Comparison of ENCODE assay signal across 1 cellular context in the genomic region with DNA sequence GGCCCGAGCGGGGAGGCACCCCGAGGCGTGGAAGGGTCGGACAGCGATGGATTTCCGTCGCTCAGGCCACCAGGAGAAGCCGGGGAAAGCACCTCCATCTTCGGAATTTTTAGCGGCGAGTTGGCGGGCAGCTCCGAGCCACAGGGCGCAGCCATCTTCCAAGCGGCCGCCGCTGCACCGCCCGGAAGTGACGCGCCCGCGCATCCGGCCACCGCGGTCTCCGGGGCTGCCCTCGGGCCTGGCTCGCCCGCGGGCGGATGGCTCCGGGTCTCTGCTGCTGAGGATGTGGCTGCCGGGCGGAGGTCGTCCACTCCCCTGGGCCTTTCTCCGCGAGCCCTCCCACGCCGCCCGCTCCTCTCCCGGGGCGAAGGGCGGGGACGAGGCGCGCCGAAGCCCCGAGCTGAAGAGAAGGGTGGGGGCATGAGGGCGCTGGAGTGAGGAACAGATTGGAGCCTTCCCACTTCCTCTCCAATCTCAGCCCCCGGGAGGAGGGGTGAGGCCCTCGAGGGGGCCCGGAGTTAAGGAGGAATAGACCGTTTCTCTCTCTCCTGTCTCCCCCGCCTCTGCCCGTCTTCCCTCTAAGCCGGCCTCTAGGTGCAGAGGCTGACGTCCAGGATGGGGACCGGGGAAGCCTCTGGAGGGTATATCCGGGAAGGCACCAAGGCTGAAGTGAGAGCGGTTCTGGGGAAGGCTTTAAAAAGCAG.
TF ChIP-seq lines count a peak whose summit lies in the region.

A gene (minus strand): TSS at position 181 of the 704 bp plus-strand sequence. CDS start 26 bp downstream, at position 155.

TF ChIP-seq in HepG2, 621 proteins besides CTCF, POLR2A, EP300 and RAD21 (continued from another document and continues in another):
- TF ChIP-seq, protein P1, sequence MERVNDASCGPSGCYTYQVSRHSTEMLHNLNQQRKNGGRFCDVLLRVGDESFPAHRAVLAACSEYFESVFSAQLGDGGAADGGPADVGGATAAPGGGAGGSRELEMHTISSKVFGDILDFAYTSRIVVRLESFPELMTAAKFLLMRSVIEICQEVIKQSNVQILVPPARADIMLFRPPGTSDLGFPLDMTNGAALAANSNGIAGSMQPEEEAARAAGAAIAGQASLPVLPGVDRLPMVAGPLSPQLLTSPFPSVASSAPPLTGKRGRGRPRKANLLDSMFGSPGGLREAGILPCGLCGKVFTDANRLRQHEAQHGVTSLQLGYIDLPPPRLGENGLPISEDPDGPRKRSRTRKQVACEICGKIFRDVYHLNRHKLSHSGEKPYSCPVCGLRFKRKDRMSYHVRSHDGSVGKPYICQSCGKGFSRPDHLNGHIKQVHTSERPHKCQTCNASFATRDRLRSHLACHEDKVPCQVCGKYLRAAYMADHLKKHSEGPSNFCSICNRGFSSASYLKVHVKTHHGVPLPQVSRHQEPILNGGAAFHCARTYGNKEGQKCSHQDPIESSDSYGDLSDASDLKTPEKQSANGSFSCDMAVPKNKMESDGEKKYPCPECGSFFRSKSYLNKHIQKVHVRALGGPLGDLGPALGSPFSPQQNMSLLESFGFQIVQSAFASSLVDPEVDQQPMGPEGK (CRISPR knock-in tag; IDR thresholded peaks at IDR 0.05): peak; percentile 78
- TF ChIP-seq ZNF816 (CRISPR knock-in tag; IDR thresholded peaks at IDR 0.05; ENCODE audit: borderline replicate concordance) (no peak; the same call in 1 of the 2 replicates), DPF2 (CRISPR knock-in tag; IDR thresholded peaks at IDR 0.05; ENCODE audit: borderline replicate concordance, low read depth) (no peak), ZNF629 (CRISPR knock-in tag; conservative IDR thresholded peaks at IDR 0.05) (no peak), GPN1 (CRISPR knock-in tag; IDR thresholded peaks at IDR 0.05; ENCODE audit: borderline replicate concordance) (0 out of 2 replicates have a peak, but pooled peaks have one; percentile 35), ZNF790 (CRISPR knock-in tag; IDR thresholded peaks at IDR 0.05; ENCODE audit: borderline replicate concordance) (peak; percentile 62; the same call in 1 of the 2 replicates), ZNF589 (CRISPR knock-in tag; conservative IDR thresholded peaks at IDR 0.05) (no peak), PHF8 (CRISPR knock-in tag; IDR thresholded peaks at IDR 0.05) (peak; percentile 99), SNAI1 (CRISPR knock-in tag; IDR thresholded peaks at IDR 0.05; ENCODE audit: borderline replicate concordance) (peak; percentile 83; the same call in 1 of the 2 replicates), ZNF431 (CRISPR knock-in tag; IDR thresholded peaks at IDR 0.05; ENCODE audit: borderline replicate concordance, low read depth) (peak; percentile 82; the same call in 1 of the 2 replicates), ZNF484 (CRISPR knock-in tag; IDR thresholded peaks at IDR 0.05; ENCODE audit: borderline replicate concordance, low read depth) (no peak), MED1 (CRISPR knock-in tag; IDR thresholded peaks at IDR 0.05) (peak; percentile 57), KLF13 (CRISPR knock-in tag; IDR thresholded peaks at IDR 0.05) (0 out of 2 replicates have a peak, but pooled peaks have one; percentile 31), GATAD2A (CRISPR knock-in tag; IDR thresholded peaks at IDR 0.05) (peak; percentile 52; the same call in 1 of the 2 replicates), ZNF552 (CRISPR knock-in tag; IDR thresholded peaks at IDR 0.05; ENCODE audit: borderline replicate concordance) (peak; percentile 53; the same call in 1 of the 2 replicates), ZNF616 (CRISPR knock-in tag; IDR thresholded peaks at IDR 0.05; ENCODE audit: low read depth) (0 out of 2 replicates have a peak, but pooled peaks have one; percentile 82), JUND (CRISPR knock-in tag; IDR thresholded peaks at IDR 0.05) (no peak; the same call in 1 of the 2 replicates), RBAK (CRISPR knock-in tag; IDR thresholded peaks at IDR 0.05) (no peak), ZBTB38 (CRISPR knock-in tag; IDR thresholded peaks at IDR 0.05) (peak; percentile 54), SP2 (CRISPR knock-in tag; IDR thresholded peaks at IDR 0.05) (peak; percentile 65), THAP11 (CRISPR knock-in tag; IDR thresholded peaks at IDR 0.05) (peak; percentile 78), ZNF674 (CRISPR knock-in tag; IDR thresholded peaks at IDR 0.05; ENCODE audit: low read depth) (peak; percentile 70; the same call in 1 of the 2 replicates), CHD2 (IDR thresholded peaks at IDR 0.05; ENCODE audit: low read depth, low read length) (no peak), ZNF282 (IDR thresholded peaks at IDR 0.05; ENCODE audit: partially characterized antibody) (no peak), ZMAT3 (CRISPR knock-in tag; conservative IDR thresholded peaks at IDR 0.05) (peak; percentile 83), ZZZ3 (CRISPR knock-in tag; IDR thresholded peaks at IDR 0.05; ENCODE audit: borderline replicate concordance) (peak; percentile 47; the same call in 1 of the 2 replicates), TCF7L2 (IDR thresholded peaks at IDR 0.05; ENCODE audit: low read depth, low read length) (no peak), HDAC1 (CRISPR knock-in tag; IDR thresholded peaks at IDR 0.05) (peak; percentile 65), KMT2A (CRISPR knock-in tag; IDR thresholded peaks at IDR 0.05) (peak; percentile 62; the same call in 1 of the 2 replicates), ZNF776 (CRISPR knock-in tag; IDR thresholded peaks at IDR 0.05) (peak; percentile 43; the same call in 1 of the 2 replicates), ZSCAN21 (CRISPR knock-in tag; IDR thresholded peaks at IDR 0.05; ENCODE audit: borderline replicate concordance) (peak; percentile 86; the same call in 1 of the 2 replicates), CBX5 (CRISPR knock-in tag; IDR thresholded peaks at IDR 0.05; ENCODE audit: borderline replicate concordance) (peak; percentile 20; the same call in 1 of the 2 replicates)
- TF ChIP-seq, protein P2, sequence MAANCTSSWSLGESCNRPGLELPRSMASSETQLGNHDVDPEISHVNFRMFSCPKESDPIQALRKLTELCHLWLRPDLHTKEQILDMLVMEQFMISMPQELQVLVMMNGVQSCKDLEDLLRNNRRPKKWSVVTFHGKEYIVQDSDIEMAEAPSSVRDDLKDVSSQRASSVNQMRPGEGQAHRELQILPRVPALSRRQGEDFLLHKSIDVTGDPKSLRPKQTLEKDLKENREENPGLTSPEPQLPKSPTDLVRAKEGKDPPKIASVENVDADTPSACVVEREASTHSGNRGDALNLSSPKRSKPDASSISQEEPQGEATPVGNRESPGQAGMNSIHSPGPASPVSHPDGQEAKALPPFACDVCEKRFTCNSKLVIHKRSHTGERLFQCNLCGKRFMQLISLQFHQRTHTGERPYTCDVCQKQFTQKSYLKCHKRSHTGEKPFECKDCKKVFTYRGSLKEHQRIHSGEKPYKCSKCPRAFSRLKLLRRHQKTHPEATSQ (CRISPR knock-in tag; IDR thresholded peaks at IDR 0.05; ENCODE audit: borderline replicate concordance): peak; percentile 36; the same call in 1 of the 2 replicates
- TF ChIP-seq, protein P3, sequence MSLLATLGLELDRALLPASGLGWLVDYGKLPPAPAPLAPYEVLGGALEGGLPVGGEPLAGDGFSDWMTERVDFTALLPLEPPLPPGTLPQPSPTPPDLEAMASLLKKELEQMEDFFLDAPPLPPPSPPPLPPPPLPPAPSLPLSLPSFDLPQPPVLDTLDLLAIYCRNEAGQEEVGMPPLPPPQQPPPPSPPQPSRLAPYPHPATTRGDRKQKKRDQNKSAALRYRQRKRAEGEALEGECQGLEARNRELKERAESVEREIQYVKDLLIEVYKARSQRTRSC (CRISPR knock-in tag; IDR thresholded peaks at IDR 0.05; ENCODE audit: low read depth): 0 out of 2 replicates have a peak, but pooled peaks have one; percentile 40
- TF ChIP-seq, protein P4, sequence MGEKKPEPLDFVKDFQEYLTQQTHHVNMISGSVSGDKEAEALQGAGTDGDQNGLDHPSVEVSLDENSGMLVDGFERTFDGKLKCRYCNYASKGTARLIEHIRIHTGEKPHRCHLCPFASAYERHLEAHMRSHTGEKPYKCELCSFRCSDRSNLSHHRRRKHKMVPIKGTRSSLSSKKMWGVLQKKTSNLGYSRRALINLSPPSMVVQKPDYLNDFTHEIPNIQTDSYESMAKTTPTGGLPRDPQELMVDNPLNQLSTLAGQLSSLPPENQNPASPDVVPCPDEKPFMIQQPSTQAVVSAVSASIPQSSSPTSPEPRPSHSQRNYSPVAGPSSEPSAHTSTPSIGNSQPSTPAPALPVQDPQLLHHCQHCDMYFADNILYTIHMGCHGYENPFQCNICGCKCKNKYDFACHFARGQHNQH (CRISPR knock-in tag; IDR thresholded peaks at IDR 0.05): peak; percentile 78
- TF ChIP-seq, protein P5, sequence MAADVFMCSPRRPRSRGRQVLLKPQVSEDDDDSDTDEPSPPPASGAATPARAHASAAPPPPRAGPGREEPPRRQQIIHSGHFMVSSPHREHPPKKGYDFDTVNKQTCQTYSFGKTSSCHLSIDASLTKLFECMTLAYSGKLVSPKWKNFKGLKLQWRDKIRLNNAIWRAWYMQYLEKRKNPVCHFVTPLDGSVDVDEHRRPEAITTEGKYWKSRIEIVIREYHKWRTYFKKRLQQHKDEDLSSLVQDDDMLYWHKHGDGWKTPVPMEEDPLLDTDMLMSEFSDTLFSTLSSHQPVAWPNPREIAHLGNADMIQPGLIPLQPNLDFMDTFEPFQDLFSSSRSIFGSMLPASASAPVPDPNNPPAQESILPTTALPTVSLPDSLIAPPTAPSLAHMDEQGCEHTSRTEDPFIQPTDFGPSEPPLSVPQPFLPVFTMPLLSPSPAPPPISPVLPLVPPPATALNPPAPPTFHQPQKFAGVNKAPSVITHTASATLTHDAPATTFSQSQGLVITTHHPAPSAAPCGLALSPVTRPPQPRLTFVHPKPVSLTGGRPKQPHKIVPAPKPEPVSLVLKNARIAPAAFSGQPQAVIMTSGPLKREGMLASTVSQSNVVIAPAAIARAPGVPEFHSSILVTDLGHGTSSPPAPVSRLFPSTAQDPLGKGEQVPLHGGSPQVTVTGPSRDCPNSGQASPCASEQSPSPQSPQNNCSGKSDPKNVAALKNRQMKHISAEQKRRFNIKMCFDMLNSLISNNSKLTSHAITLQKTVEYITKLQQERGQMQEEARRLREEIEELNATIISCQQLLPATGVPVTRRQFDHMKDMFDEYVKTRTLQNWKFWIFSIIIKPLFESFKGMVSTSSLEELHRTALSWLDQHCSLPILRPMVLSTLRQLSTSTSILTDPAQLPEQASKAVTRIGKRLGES (CRISPR knock-in tag; IDR thresholded peaks at IDR 0.05; ENCODE audit: borderline replicate concordance): no peak
- TF ChIP-seq, protein P6, sequence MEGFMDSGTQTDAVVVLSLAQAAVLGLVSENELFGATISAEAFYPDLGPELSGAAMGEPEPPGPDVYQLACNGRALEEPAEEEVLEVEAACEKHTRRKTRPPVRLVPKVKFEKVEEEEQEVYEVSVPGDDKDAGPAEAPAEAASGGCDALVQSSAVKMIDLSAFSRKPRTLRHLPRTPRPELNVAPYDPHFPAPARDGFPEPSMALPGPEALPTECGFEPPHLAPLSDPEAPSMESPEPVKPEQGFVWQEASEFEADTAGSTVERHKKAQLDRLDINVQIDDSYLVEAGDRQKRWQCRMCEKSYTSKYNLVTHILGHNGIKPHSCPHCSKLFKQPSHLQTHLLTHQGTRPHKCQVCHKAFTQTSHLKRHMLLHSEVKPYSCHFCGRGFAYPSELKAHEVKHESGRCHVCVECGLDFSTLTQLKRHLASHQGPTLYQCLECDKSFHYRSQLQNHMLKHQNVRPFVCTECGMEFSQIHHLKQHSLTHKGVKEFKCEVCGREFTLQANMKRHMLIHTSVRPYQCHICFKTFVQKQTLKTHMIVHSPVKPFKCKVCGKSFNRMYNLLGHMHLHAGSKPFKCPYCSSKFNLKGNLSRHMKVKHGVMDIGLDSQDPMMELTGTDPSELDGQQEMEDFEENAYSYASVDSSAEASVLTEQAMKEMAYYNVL (CRISPR knock-in tag; IDR thresholded peaks at IDR 0.05; ENCODE audit: borderline replicate concordance): peak; percentile 42; the same call in 1 of the 2 replicates
- TF ChIP-seq, protein P7, sequence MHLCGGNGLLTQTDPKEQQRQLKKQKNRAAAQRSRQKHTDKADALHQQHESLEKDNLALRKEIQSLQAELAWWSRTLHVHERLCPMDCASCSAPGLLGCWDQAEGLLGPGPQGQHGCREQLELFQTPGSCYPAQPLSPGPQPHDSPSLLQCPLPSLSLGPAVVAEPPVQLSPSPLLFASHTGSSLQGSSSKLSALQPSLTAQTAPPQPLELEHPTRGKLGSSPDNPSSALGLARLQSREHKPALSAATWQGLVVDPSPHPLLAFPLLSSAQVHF (CRISPR knock-in tag; IDR thresholded peaks at IDR 0.05): no peak
- TF ChIP-seq, protein P8, sequence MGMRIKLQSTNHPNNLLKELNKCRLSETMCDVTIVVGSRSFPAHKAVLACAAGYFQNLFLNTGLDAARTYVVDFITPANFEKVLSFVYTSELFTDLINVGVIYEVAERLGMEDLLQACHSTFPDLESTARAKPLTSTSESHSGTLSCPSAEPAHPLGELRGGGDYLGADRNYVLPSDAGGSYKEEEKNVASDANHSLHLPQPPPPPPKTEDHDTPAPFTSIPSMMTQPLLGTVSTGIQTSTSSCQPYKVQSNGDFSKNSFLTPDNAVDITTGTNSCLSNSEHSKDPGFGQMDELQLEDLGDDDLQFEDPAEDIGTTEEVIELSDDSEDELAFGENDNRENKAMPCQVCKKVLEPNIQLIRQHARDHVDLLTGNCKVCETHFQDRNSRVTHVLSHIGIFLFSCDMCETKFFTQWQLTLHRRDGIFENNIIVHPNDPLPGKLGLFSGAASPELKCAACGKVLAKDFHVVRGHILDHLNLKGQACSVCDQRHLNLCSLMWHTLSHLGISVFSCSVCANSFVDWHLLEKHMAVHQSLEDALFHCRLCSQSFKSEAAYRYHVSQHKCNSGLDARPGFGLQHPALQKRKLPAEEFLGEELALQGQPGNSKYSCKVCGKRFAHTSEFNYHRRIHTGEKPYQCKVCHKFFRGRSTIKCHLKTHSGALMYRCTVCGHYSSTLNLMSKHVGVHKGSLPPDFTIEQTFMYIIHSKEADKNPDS (CRISPR knock-in tag; IDR thresholded peaks at IDR 0.05): no peak
- TF ChIP-seq, protein P9, sequence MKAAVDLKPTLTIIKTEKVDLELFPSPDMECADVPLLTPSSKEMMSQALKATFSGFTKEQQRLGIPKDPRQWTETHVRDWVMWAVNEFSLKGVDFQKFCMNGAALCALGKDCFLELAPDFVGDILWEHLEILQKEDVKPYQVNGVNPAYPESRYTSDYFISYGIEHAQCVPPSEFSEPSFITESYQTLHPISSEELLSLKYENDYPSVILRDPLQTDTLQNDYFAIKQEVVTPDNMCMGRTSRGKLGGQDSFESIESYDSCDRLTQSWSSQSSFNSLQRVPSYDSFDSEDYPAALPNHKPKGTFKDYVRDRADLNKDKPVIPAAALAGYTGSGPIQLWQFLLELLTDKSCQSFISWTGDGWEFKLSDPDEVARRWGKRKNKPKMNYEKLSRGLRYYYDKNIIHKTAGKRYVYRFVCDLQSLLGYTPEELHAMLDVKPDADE (CRISPR knock-in tag; IDR thresholded peaks at IDR 0.05): no peak
